In the genomic region with DNA sequence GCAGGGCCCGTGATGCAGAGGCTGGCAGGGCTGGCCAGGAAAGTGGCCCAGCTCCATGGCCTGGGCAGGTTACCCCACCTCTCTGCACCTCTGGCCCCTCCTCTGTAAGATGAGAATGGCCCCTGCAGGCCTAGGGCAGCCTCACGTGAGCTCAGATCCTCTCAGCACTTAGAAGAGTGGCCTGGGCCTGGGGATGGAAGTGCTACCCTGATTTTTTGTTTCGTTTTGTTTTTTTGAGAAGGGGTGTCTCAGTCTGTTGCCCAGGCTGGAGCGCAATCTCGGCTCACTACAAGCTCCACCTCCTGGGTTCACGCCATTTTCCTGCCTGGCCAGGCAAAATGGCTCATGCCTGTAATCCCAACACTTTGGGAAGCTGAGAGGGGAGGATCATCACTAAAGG, we compare ENCODE assay signal across 2 cellular contexts.
TF ChIP-seq lines count a peak whose summit lies in the region.

No MANE protein-coding gene starts in this region.

TF ChIP-seq in HEK293, 187 proteins besides CTCF, POLR2A, EP300 and RAD21:
- TF ChIP-seq ZNF335 (tag by site-specific recombination; conservative IDR thresholded peaks at IDR 0.05) = 0 out of 2 replicates have a peak, but pooled peaks have one; percentile 15
- TF ChIP-seq, protein P1, sequence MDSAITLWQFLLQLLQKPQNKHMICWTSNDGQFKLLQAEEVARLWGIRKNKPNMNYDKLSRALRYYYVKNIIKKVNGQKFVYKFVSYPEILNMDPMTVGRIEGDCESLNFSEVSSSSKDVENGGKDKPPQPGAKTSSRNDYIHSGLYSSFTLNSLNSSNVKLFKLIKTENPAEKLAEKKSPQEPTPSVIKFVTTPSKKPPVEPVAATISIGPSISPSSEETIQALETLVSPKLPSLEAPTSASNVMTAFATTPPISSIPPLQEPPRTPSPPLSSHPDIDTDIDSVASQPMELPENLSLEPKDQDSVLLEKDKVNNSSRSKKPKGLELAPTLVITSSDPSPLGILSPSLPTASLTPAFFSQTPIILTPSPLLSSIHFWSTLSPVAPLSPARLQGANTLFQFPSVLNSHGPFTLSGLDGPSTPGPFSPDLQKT (IDR thresholded peaks at IDR 0.05; ENCODE audit: borderline replicate concordance, low read depth, low read length) = no peak
- 0 out of 2 replicates have a peak, but pooled peaks have one; percentile 35 for TF ChIP-seq ZXDB (tag by site-specific recombination; IDR thresholded peaks at IDR 0.05)

TF ChIP-seq in GM12878, 131 proteins besides CTCF, POLR2A, EP300 and RAD21:
- no peak for TF ChIP-seq CBX5 (IDR thresholded peaks at IDR 0.05; ENCODE audit: low read depth)
- TF ChIP-seq, protein P2, sequence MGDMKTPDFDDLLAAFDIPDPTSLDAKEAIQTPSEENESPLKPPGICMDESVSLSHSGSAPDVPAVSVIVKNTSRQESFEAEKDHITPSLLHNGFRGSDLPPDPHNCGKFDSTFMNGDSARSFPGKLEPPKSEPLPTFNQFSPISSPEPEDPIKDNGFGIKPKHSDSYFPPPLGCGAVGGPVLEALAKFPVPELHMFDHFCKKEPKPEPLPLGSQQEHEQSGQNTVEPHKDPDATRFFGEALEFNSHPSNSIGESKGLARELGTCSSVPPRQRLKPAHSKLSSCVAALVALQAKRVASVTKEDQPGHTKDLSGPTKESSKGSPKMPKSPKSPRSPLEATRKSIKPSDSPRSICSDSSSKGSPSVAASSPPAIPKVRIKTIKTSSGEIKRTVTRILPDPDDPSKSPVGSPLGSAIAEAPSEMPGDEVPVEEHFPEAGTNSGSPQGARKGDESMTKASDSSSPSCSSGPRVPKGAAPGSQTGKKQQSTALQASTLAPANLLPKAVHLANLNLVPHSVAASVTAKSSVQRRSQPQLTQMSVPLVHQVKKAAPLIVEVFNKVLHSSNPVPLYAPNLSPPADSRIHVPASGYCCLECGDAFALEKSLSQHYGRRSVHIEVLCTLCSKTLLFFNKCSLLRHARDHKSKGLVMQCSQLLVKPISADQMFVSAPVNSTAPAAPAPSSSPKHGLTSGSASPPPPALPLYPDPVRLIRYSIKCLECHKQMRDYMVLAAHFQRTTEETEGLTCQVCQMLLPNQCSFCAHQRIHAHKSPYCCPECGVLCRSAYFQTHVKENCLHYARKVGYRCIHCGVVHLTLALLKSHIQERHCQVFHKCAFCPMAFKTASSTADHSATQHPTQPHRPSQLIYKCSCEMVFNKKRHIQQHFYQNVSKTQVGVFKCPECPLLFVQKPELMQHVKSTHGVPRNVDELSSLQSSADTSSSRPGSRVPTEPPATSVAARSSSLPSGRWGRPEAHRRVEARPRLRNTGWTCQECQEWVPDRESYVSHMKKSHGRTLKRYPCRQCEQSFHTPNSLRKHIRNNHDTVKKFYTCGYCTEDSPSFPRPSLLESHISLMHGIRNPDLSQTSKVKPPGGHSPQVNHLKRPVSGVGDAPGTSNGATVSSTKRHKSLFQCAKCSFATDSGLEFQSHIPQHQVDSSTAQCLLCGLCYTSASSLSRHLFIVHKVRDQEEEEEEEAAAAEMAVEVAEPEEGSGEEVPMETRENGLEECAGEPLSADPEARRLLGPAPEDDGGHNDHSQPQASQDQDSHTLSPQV (IDR thresholded peaks at IDR 0.05) = 0 out of 2 replicates have a peak, but pooled peaks have one; percentile 26
- TF ChIP-seq FOXM1 (IDR thresholded peaks at IDR 0.05; ENCODE audit: low read depth, low read length) = no peak
- TF ChIP-seq TCF7 (IDR thresholded peaks at IDR 0.05; ENCODE audit: borderline replicate concordance) = no peak
- 0 out of 2 replicates have a peak, but pooled peaks have one; percentile 25 for TF ChIP-seq NR2F1 (conservative IDR thresholded peaks at IDR 0.05)
- TF ChIP-seq YY1 (IDR thresholded peaks at IDR 0.05; ENCODE audit: low read depth, low read length) = peak; percentile 82; the same call in 1 of the 2 replicates
- peak; percentile 96 to 98 for TF ChIP-seq BHLHE40 (IDR thresholded peaks at IDR 0.05; ENCODE audit: borderline replicate concordance in 1 of 2, low read depth in 2 of 2, low read length in 1 of 2)
- TF ChIP-seq, protein P3, sequence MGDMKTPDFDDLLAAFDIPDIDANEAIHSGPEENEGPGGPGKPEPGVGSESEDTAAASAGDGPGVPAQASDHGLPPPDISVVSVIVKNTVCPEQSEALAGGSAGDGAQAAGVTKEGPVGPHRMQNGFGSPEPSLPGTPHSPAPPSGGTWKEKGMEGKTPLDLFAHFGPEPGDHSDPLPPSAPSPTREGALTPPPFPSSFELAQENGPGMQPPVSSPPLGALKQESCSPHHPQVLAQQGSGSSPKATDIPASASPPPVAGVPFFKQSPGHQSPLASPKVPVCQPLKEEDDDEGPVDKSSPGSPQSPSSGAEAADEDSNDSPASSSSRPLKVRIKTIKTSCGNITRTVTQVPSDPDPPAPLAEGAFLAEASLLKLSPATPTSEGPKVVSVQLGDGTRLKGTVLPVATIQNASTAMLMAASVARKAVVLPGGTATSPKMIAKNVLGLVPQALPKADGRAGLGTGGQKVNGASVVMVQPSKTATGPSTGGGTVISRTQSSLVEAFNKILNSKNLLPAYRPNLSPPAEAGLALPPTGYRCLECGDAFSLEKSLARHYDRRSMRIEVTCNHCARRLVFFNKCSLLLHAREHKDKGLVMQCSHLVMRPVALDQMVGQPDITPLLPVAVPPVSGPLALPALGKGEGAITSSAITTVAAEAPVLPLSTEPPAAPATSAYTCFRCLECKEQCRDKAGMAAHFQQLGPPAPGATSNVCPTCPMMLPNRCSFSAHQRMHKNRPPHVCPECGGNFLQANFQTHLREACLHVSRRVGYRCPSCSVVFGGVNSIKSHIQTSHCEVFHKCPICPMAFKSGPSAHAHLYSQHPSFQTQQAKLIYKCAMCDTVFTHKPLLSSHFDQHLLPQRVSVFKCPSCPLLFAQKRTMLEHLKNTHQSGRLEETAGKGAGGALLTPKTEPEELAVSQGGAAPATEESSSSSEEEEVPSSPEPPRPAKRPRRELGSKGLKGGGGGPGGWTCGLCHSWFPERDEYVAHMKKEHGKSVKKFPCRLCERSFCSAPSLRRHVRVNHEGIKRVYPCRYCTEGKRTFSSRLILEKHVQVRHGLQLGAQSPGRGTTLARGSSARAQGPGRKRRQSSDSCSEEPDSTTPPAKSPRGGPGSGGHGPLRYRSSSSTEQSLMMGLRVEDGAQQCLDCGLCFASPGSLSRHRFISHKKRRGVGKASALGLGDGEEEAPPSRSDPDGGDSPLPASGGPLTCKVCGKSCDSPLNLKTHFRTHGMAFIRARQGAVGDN (IDR thresholded peaks at IDR 0.05) = peak; percentile 64; the same call in 1 of the 2 replicates
- TF ChIP-seq, protein P4, sequence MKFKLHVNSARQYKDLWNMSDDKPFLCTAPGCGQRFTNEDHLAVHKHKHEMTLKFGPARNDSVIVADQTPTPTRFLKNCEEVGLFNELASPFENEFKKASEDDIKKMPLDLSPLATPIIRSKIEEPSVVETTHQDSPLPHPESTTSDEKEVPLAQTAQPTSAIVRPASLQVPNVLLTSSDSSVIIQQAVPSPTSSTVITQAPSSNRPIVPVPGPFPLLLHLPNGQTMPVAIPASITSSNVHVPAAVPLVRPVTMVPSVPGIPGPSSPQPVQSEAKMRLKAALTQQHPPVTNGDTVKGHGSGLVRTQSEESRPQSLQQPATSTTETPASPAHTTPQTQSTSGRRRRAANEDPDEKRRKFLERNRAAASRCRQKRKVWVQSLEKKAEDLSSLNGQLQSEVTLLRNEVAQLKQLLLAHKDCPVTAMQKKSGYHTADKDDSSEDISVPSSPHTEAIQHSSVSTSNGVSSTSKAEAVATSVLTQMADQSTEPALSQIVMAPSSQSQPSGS (IDR thresholded peaks at IDR 0.05; ENCODE audit: low read length) = no peak
- TF ChIP-seq HDGF (IDR thresholded peaks at IDR 0.05) = peak; percentile 30; the same call in 1 of the 2 replicates
- 0 out of 2 replicates have a peak, but pooled peaks have one; percentile 8 for TF ChIP-seq NBN (IDR thresholded peaks at IDR 0.05)
- no peak for TF ChIP-seq RB1 (IDR thresholded peaks at IDR 0.05; ENCODE audit: borderline replicate concordance)
- peak; percentile 59; the same call in 1 of the 2 replicates for TF ChIP-seq RAD51 (IDR thresholded peaks at IDR 0.05)
